8 cellular contexts compared by ENCODE assay signal in the genomic region with DNA sequence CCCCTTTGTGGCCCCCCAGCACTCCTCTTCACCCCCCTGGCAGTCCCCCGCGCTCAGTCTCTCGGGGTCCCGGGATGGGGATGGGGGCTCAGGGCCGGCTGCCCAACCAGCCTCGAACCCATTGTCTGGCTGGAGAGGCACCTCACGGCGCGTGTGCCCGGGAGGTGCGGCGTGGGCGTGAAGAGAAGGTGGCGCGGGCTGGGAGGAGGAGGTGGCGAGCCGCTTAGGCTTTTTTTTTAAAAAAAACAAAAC. TPM values are rescaled to one million over a fixed set of nuclear protein-coding genes. Genes with fewer than 3 reads are reported as not detected.
DNase-seq lines count a peak whose midpoint lies in the region; ATAC-seq, FAIRE-seq and TF ChIP-seq lines count a peak whose summit lies in the region.

No MANE protein-coding gene starts in this region.

- H3K4me3 Mint-ChIP-seq in Calu3 (ENCODE audit: low read depth, unreplicated experiment) = peak overlapping the region; percentile 99
- peak overlapping the region in 1 of 2 donors; percentile 80 for H3K4me3 Mint-ChIP-seq in effector memory CD8-positive, alpha-beta T cell

- peak overlapping the region; percentile 73 for H3K4me2 ChIP-seq in SU-DHL-6 (ENCODE audit: low read depth, low read length, poor library complexity, severe bottlenecking)

- H3K9me3 Mint-ChIP-seq in Calu3 (ENCODE audit: low read depth, unreplicated experiment) = no peaks in the 10 kb centered on the region
- H3K9me3 Mint-ChIP-seq in effector memory CD8-positive, alpha-beta T cell = no peaks in the 10 kb centered on the region

- H3K4me3 ChIP-seq in SU-DHL-6 (ENCODE audit: insufficient read depth, low read length, poor library complexity, severe bottlenecking) (peak overlapping the region; percentile 87), foreskin fibroblast (ENCODE audit: low read depth in 1 of 2, low read length in 2 of 2) (peak overlapping the region; percentile 69 to 77), ovary (peak overlapping the region; percentile 89)

- H2AFZ ChIP-seq in SU-DHL-6 (ENCODE audit: low read depth, low read length, severe bottlenecking) = peak overlapping the region; percentile 98

- H3K27me3 Mint-ChIP-seq in Calu3 (ENCODE audit: unreplicated experiment) = no peaks in the 10 kb centered on the region
- peaks cover 57 to 59% of the 10 kb centered on the region in 2 donors for H3K27me3 Mint-ChIP-seq in effector memory CD8-positive, alpha-beta T cell

- WGBS in ovary, 3 donors = 0 to 1% (median 0%) methylated on average over 13 to 17 of the region's 17 CpGs

- no peaks in the 10 kb centered on the region for H3K36me3 ChIP-seq in SU-DHL-6 (ENCODE audit: low read length)
- no peaks in the 10 kb centered on the region for H3K36me3 ChIP-seq in ovary

- no peak for TF ChIP-seq EP300 in ovary (IDR thresholded peaks at IDR 0.05)

- H3K27me3 ChIP-seq in SU-DHL-6 (ENCODE audit: low read length) (no peaks in the 10 kb centered on the region), ovary (no peaks in the 10 kb centered on the region)

- no peaks in the 10 kb centered on the region for H3F3A ChIP-seq in SU-DHL-6 (ENCODE audit: insufficient read depth)

- H3K9me2 ChIP-seq in SU-DHL-6 (replicated peaks; ENCODE audit: insufficient read depth, low read length) = no peaks in the 10 kb centered on the region

- H3K36me3 Mint-ChIP-seq in Calu3 (ENCODE audit: insufficient read depth, unreplicated experiment) = peaks cover 30% of the 10 kb centered on the region
- H3K36me3 Mint-ChIP-seq in effector memory CD8-positive, alpha-beta T cell (ENCODE audit: insufficient read depth) = peaks cover 3% of the 10 kb centered on the region

- no TSS peak for BruUV-seq in Calu3 (replicated peaks; lab: Mats Ljungman, UMichigan)

- TF ChIP-seq POLR2A in H54 (IDR thresholded peaks at IDR 0.05; ENCODE audit: low read depth, low read length) = no peak
- no peak for TF ChIP-seq POLR2A in ovary (IDR thresholded peaks at IDR 0.05)

- no peak overlapping the region for H3K27ac ChIP-seq in SU-DHL-6 (ENCODE audit: low read depth, low read length)
- peak overlapping the region; percentile 83 to 89 for H3K27ac ChIP-seq in ovary

- no peaks in the 10 kb centered on the region; the same call in 1 of the 2 replicates for H4K20me1 ChIP-seq in SU-DHL-6 (ENCODE audit: low read depth, low read length)

- H3K4me1 Mint-ChIP-seq in Calu3 (ENCODE audit: low read depth, unreplicated experiment) = peaks cover 31% of the 10 kb centered on the region
- peaks cover 5 to 12% of the 10 kb centered on the region in 2 donors for H3K4me1 Mint-ChIP-seq in effector memory CD8-positive, alpha-beta T cell (ENCODE audit: low read depth in 2 of 2)

- TF ChIP-seq CTCF in Calu3 (IDR thresholded peaks at IDR 0.05; ENCODE audit: unreplicated experiment) (no peak), SU-DHL-6 (IDR thresholded peaks at IDR 0.05; ENCODE audit: insufficient read depth, low read length, poor library complexity, severe bottlenecking) (no peak), foreskin fibroblast (IDR thresholded peaks at IDR 0.05; ENCODE audit: low read depth, low read length) (no peak), ovary (IDR thresholded peaks at IDR 0.05) (no peak)

- H3K4me1 ChIP-seq in ovary (ENCODE audit: insufficient read depth) = peaks cover 6% of the 10 kb centered on the region

- intact Hi-C loops in Calu3 (cut with micrococcal nuclease; ENCODE audit: unreplicated experiment) (loop anchor here (2.0 to 5.0 kb wide), 5 partner anchors 72 to 299 kb away; a partner anchor contains a TSS), ovary (cut with DNase I) (loop anchor here in 3 of 4 donors (5.0 to 10.0 kb wide), 5 partner anchors 129 to 309 kb away; no protein-coding TSS in a partner anchor)

- DNase-seq in Calu3 (no peak), H54 (ENCODE audit: insufficient read length, low spot score) (peak; percentile 26), foreskin fibroblast (no peak), ovary (peak in 3 of 5 donors; percentile 29 to 66 (median 64)), middle frontal gyrus (ENCODE audit: extremely low spot score, low spot score) (no peak), activated gamma-delta T cell treated with Interleukin-2 at 50 U/mL for 16 hours (no peak)
- DNase-seq in effector memory CD8-positive, alpha-beta T cell = no peak

- CTCF ChIA-PET in Calu3 (lab: Charles Lee) = interaction anchor here (1.6 kb wide), 1 partner anchor 132 kb away, joined by 3 read pairs; no protein-coding TSS in a partner anchor

- ATAC-seq in effector memory CD8-positive, alpha-beta T cell (replicated peaks) = no peak

- H3K27ac Mint-ChIP-seq in Calu3 (ENCODE audit: unreplicated experiment) = no peak overlapping the region
- H3K27ac Mint-ChIP-seq in effector memory CD8-positive, alpha-beta T cell = no peak overlapping the region

- H3K9ac ChIP-seq in SU-DHL-6 (ENCODE audit: low read length) = peak overlapping the region; percentile 75

- H3K9me3 ChIP-seq in SU-DHL-6 (ENCODE audit: insufficient read depth, low read length) = no peaks in the 10 kb centered on the region
- H3K9me3 ChIP-seq in ovary = no peaks in the 10 kb centered on the region

- FAIRE-seq in H54 (lab: Jason Lieb, UNC) = no peak

- no peaks in the 10 kb centered on the region for H3K79me2 ChIP-seq in SU-DHL-6 (ENCODE audit: insufficient read depth, low read length)

RNA-seq across cellular contexts. Expression of a gene that starts 0.8 kb away (rescaled TPM):
- total RNA-seq in Calu3 (2022) (42.9 and 46.5 TPM in 2 replicates), ovary (10 to 100 TPM; 30.3 to 89.1 (median 53.6) TPM)
- polyA plus RNA-seq in ovary = 10 to 100 TPM; 37.9 to 42.0 TPM

Comparison
In these comparisons a context has a peak if more than half of its experiments do, and no peak if none do; other contexts are left out.
1. DNase-seq: peak in H54 (single experiment) and ovary (3 of 5); none in Calu3 (single experiment), foreskin fibroblast (0 of 2), middle frontal gyrus (single experiment), activated gamma-delta T cell treated with Interleukin-2 at 50 U/mL for 16 hours (single experiment) and effector memory CD8-positive, alpha-beta T cell (0 of 3).
2. Peak in every context shown above with its lines, with median percentiles within 50 percentile points of each other: H3K4me3 ChIP-seq.